In the genomic region with DNA sequence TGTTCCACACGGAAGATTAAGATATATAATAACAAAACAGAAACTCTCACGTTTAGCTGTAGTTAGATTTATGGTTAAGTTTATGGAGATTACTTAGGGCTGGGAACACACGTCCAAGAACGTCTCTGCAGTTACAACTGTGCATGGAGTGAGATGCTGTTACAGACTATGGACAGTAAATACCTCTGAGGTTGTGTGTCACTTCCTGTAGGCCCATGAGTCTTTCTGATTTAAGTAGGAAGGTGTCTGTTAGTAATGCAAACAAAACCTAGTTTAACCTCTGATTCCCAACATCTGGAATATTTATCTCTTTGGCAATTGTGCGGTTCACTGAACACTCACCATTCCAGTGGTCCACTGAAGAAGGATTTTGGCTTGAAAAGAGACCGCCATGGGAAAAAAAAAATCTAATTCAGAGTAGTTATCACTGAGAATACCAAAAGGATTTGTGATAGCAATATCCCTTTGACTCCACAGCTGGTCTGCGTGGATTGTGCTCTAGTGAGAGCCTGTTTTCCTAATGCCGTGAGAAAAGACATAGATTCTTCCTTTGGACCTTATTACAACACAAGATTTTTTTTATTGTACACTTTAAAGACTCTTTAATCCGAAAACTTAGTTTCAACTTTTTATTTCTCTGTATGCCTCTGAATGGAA, we compare ENCODE assay signal across 11 cellular contexts.
DNase-seq lines count a peak whose midpoint lies in the region; ATAC-seq and FAIRE-seq lines count a peak whose summit lies in the region.
"Had no signal": no experiment of that assay in that cellular context is flagged by ENCODE, and none has a peak within 500 bp of the region (broad histone marks: within the 10 kb centered on the region; RNA-seq: fewer than 3 reads in every experiment).

No MANE protein-coding gene starts in this region.

- ATAC-seq in GM21367 (IDR thresholded peaks at IDR 0.05; ENCODE audit: unreplicated experiment), result no peak
- ATAC-seq: Right ventricle myocardium inferior had no signal

- peak; percentile 94 for DNase-seq in GM04504 (ENCODE audit: low read depth)
- DNase-seq in RCC 7860 (ENCODE audit: low spot score), result peak; percentile 71
- peak; percentile 3 for DNase-seq in glomerular endothelial cell (ENCODE audit: extremely low read depth, low read depth, low spot score)
- DNase-seq in NCI-H2107 treated with DMSO at 0.1 percent for 48 hours (lab: John Stamatoyannopoulos, UW; ENCODE audit: unreplicated experiment), result no peak
- DNase-seq in SIG-M5 treated with dmso at 0.1 percent for 504 hours (lab: John Stamatoyannopoulos, UW; ENCODE audit: unreplicated experiment), result no peak
- DNase-seq in activated gamma-delta T cell (lab: John Stamatoyannopoulos, UW), result no peak
- DNase-seq: COR-L47; stimulated activated CD4-positive, alpha-beta T cell treated with anti-CD3 and anti-CD28 coated beads, Interleukin-2, amount 100 ng/mL, for 48 hours had no signal

- no peaks in the 10 kb centered on the region for H3K27me3 ChIP-seq in rectal smooth muscle tissue (ENCODE audit: control insufficient read depth, insufficient read depth, low read length)

- no peak for FAIRE-seq in RCC 7860 (lab: Jason Lieb, UNC)

- no peak overlapping the region for H3K9ac ChIP-seq in rectal smooth muscle tissue (ENCODE audit: low read length)

- no peak overlapping the region for H3K4me3 ChIP-seq in rectal smooth muscle tissue (ENCODE audit: low read length)

- H3K27ac ChIP-seq in rectal smooth muscle tissue (ENCODE audit: low read depth, low read length), result peak overlapping the region; percentile 75

- peaks cover 40% of the 10 kb centered on the region for H3K4me1 ChIP-seq in rectal smooth muscle tissue (ENCODE audit: control insufficient read depth, insufficient read depth, low read length)

- no peaks in the 10 kb centered on the region for H3K36me3 ChIP-seq in rectal smooth muscle tissue (ENCODE audit: control insufficient read depth, insufficient read depth, low read length)

Comparison
In these comparisons a context has a peak if more than half of its experiments do, and no peak if none do; other contexts are left out.
1. DNase-seq: peak in GM04504 (single experiment), RCC 7860 (single experiment) and glomerular endothelial cell (single experiment); none in NCI-H2107 treated with DMSO at 0.1 percent for 48 hours (single experiment), SIG-M5 treated with dmso at 0.1 percent for 504 hours (single experiment) and activated gamma-delta T cell (single experiment).